ENCODE assay signal across 8 cellular contexts in genomic region chr19:10566408-10566657, GRCh38. TPM values are rescaled to one million over a fixed set of nuclear protein-coding genes. Genes with fewer than 3 reads are reported as not detected.
DNase-seq lines count a peak whose midpoint lies in the region; ATAC-seq and TF ChIP-seq lines count a peak whose summit lies in the region.

No MANE protein-coding gene starts in this region.

- H3K36me3 Mint-ChIP-seq in CD14-positive monocyte: peaks cover 16 to 22% of the 10 kb centered on the region in 2 donors

- H3K4me1 ChIP-seq in OCI-LY3 (ENCODE audit: low read length) (peaks cover 31% of the 10 kb centered on the region), endocrine pancreas (ENCODE audit: control insufficient read depth, insufficient read depth, low read length) (no peaks in the 10 kb centered on the region), neutrophil (ENCODE audit: control insufficient read depth in 1 of 2, insufficient read depth in 1 of 2, low read depth in 1 of 2, low read length in 1 of 2) (peaks cover 37 to 40% of the 10 kb centered on the region in 2 experiments)

- H3K9me3 Mint-ChIP-seq in CD14-positive monocyte: no peaks in the 10 kb centered on the region

- no peaks in the 10 kb centered on the region for H3K9me3 ChIP-seq in OCI-LY3 (ENCODE audit: insufficient read depth, low read length)
- no peaks in the 10 kb centered on the region for H3K9me3 ChIP-seq in endocrine pancreas (ENCODE audit: control insufficient read depth, low read length)
- no peaks in the 10 kb centered on the region for H3K9me3 ChIP-seq in neutrophil

- peak overlapping the region; percentile 92 to 99 for H3K4me3 Mint-ChIP-seq in CD14-positive monocyte

- peak overlapping the region; percentile 91 for H3K4me2 ChIP-seq in OCI-LY3 (ENCODE audit: low read length)

- H4K20me1 ChIP-seq in OCI-LY3 (ENCODE audit: insufficient read depth, low read length): no peaks in the 10 kb centered on the region; the same call in none of the 2 replicates

- ATAC-seq in GM21515 (IDR thresholded peaks at IDR 0.05; ENCODE audit: unreplicated experiment): no peak

- H3K27me3 ChIP-seq in OCI-LY3 (ENCODE audit: low read depth, low read length): peaks cover 10% of the 10 kb centered on the region; the same call in 1 of the 2 replicates
- no peaks in the 10 kb centered on the region for H3K27me3 ChIP-seq in endocrine pancreas (ENCODE audit: control insufficient read depth, insufficient read depth, low read length)
- no peaks in the 10 kb centered on the region for H3K27me3 ChIP-seq in neutrophil

- H3K9ac ChIP-seq in OCI-LY3 (ENCODE audit: low read length): peak overlapping the region; percentile 55
- peak overlapping the region; percentile 15 for H3K9ac ChIP-seq in endocrine pancreas (ENCODE audit: control insufficient read depth, insufficient read depth, low read length)

- peak overlapping the region; percentile 93 to 100 (median 98) for H3K27ac Mint-ChIP-seq in CD14-positive monocyte

- intact Hi-C loops in CD14-positive monocyte (cut with micrococcal nuclease): loop anchor here (1.0 to 10.0 kb wide), 8 partner anchors 24 to 314 kb away; partner anchors contain the start of genes ATG4D (in 1 of the 2), CDC37 (in 1 of the 2), ILF3 (in 1 of the 2) and MRPL4 (in 1 of the 2)

- H3K4me3 ChIP-seq in OCI-LY3 (ENCODE audit: low read length) (peak overlapping the region; percentile 79), endocrine pancreas (ENCODE audit: control insufficient read depth, insufficient read depth, low read length) (no peak overlapping the region), neutrophil (ENCODE audit: low read depth in 1 of 2, low read length in 1 of 2) (peak overlapping the region; percentile 90 to 100)

- H3K27ac ChIP-seq in OCI-LY3 (ENCODE audit: low read length) (peak overlapping the region; percentile 55), neutrophil (peak overlapping the region; percentile 94)

- peaks cover 35% of the 10 kb centered on the region for H3K4me1 Mint-ChIP-seq in CD14-positive monocyte

- H3K36me3 ChIP-seq in OCI-LY3 (replicated peaks; ENCODE audit: low read depth, low read length) (peaks cover 15% of the 10 kb centered on the region), endocrine pancreas (ENCODE audit: control insufficient read depth, insufficient read depth, low read length) (no peaks in the 10 kb centered on the region), neutrophil (peaks cover 18% of the 10 kb centered on the region)

- DNase-seq in CD14-positive monocyte (ENCODE audit: low spot score) (no peak), DMS 273 (lab: John Stamatoyannopoulos, UW; ENCODE audit: unreplicated experiment) (no peak), COLO829 (ENCODE audit: low spot score) (no peak), NCI-H774 (lab: John Stamatoyannopoulos, UW) (no peak)

- H3K79me2 ChIP-seq in OCI-LY3 (ENCODE audit: low read length): peaks cover 26% of the 10 kb centered on the region

- H2AFZ ChIP-seq in OCI-LY3 (ENCODE audit: low read depth, low read length): no peak overlapping the region

- TF ChIP-seq CTCF in CD14-positive monocyte (IDR thresholded peaks at IDR 0.05) (no peak), OCI-LY3 (IDR thresholded peaks at IDR 0.05; ENCODE audit: low read depth, low read length) (no peak), neutrophil (IDR thresholded peaks at IDR 0.05) (no peak)

- H3K27me3 Mint-ChIP-seq in CD14-positive monocyte (ENCODE audit: low read depth in 3 of 3): peaks cover 0 to 1% (median 0%) of the 10 kb centered on the region in 3 donors

RNA-seq across cellular contexts. Expression of gene KRI1, which starts 0.5 kb away (rescaled TPM):
- polyA plus RNA-seq in CD14-positive monocyte: 1 to 10 TPM; 3.9 to 6.1 TPM

RNA-seq across cellular contexts. Expression of gene CDKN2D, which starts 2.4 kb away (rescaled TPM):
- 100 to 1,000 TPM; 115 to 130 TPM for polyA plus RNA-seq in CD14-positive monocyte

RNA-seq across cellular contexts. Expression of gene AP1M2, which starts 20.8 kb away (rescaled TPM):
- polyA plus RNA-seq in CD14-positive monocyte: under 1 TPM in 1 of 2 donors, not detected in 1; 0.36 TPM

RNA-seq across cellular contexts. Expression of gene ATG4D, which starts 22.6 kb away (rescaled TPM):
- 10 to 100 TPM; 10.7 to 11.9 TPM for polyA plus RNA-seq in CD14-positive monocyte

RNA-seq across cellular contexts. Expression of gene S1PR5, which starts 49.1 kb away (rescaled TPM):
- under 1 TPM; 0.18 to 0.46 TPM for polyA plus RNA-seq in CD14-positive monocyte
